ENCODE assay signal across 35 cellular contexts in the genomic region with DNA sequence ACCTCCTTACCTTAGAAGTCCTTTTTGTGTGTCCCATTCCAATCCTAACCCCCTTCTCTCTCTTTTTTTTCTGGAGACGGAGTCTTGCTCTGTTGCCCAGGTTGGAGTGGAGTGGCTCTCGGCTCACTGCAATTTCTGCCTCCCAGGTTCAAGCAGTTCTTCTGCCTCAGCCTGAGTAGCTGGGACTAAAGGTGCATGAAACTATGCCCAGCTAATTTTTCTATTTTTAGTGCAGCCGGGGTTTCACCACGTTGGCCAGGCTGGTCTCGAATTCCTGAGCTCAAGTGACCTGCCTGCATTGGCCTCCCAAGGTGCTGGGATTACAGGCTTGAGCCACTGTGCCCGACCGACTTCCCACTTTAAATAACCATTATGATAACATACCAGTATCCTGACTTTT. TPM values are rescaled to one million over a fixed set of nuclear protein-coding genes. Genes with fewer than 3 reads are reported as not detected.
"Had no signal": no experiment of that assay in that cellular context is flagged by ENCODE, and none has a peak within 500 bp of the region (broad histone marks: within the 10 kb centered on the region; RNA-seq: fewer than 3 reads in every experiment).

No MANE protein-coding gene starts in this region.

- H3K27ac ChIP-seq: ascending aorta, breast epithelium, Peyer's patch, VCaP had no signal

- ATAC-seq: activated T-cell treated with anti-CD3 and anti-CD28 coated beads, Interleukin-2, amount 50 U/mL, for 4 hours; PC-3 had no signal

- H3K36me3 ChIP-seq: ascending aorta, breast epithelium, Peyer's patch had no signal

- H3K4me3 ChIP-seq: ascending aorta, breast epithelium, Peyer's patch had no signal

- DNase-seq: activated B cell treated with CpG ODN at 0.5 μM for 24 hours; activated CD4-positive, alpha-beta memory T cell treated with anti-CD3 and anti-CD28 coated beads for 36 hours; activated CD4-positive, alpha-beta T cell treated with anti-CD3 and anti-CD28 coated beads for 4 hours; activated CD4-positive, alpha-beta T cell treated with anti-CD3 and anti-CD28 coated beads, Interleukin-2, amount 50 U/mL, for 1 hour; activated CD4-positive, CD25-positive, alpha-beta regulatory T cell treated with anti-CD3 and anti-CD28 coated beads, Interleukin-2, amount 50 U/mL, for 72 hours; activated CD8-positive, alpha-beta memory T cell treated with anti-CD3 and anti-CD28 coated beads, Interleukin-2, amount 50 U/mL, for 4 hours; activated naive CD4-positive, alpha-beta T cell treated with anti-CD3 and anti-CD28 coated beads, Interleukin-2, amount 10 ng/mL, durations not matched to agents 7 days and 5 days; activated naive CD8-positive, alpha-beta T cell treated with anti-CD3 and anti-CD28 coated beads for 36 hours; activated T-cell treated with anti-CD3 and anti-CD28 coated beads for 4 hours; activated T-cell treated with anti-CD3 and anti-CD28 coated beads, Interleukin-2, amount 50 U/mL, for 4 hours; amygdala; caudate nucleus; KG1; MM.1S; MV-4-11; NCI-H1092; NCI-H1436 treated with DMSO at 0.1 percent for 48 hours; NCI-H1694 treated with DMSO at 0.1 percent for 48 hours; NCI-H2029; NCI-H510A; NCI-H526; NCI-H748 treated with DMSO at 0.1 percent for 48 hours; NK-92 treated with Interleukin-12 subunit alpha and Interleukin-12 subunit beta, amount 100 ng/mL, for 24 hours; PC-3; Peyer's patch; RPMI8226; SW 1271; T-helper 1 cell; T-helper 2 cell; T-helper 9 cell had no signal

- H3K9me3 ChIP-seq: ascending aorta, breast epithelium, Peyer's patch had no signal

- H3K27me3 ChIP-seq: ascending aorta, breast epithelium, Peyer's patch had no signal

- H3K4me1 ChIP-seq: ascending aorta, breast epithelium, Peyer's patch had no signal

RNA-seq across cellular contexts. Expression of a gene that starts 49.6 kb away (rescaled TPM):
- total RNA-seq: activated CD4-positive, alpha-beta memory T cell treated with anti-CD3 and anti-CD28 coated beads for 36 hours; activated naive CD8-positive, alpha-beta T cell treated with anti-CD3 and anti-CD28 coated beads for 36 hours; ascending aorta; breast epithelium; LHCN-M2; PC-3; Peyer's patch had no signal
- polyA plus RNA-seq: adipose tissue had no signal
